ENCODE assay signal across 1 cellular context in the genomic region with DNA sequence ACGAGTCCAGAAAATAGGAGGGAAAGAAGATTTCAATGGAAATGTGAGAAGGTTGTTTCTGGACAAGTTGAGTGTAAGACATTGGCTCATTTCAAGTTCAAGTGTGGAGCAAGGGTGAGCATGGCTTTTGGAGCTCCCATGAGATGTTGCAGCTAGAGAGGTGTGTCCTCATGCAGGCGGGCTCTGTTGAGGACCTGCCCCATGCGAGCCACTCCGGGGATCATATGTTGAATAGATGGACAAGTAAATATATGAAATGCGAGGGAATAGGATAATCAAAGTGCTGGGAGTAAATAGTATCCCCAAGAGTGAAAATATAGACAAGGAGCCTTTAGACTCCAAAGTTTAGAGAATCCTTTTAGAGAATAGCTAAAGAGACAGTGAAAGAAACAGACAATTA.
TF ChIP-seq lines count a peak whose summit lies in the region.

No MANE protein-coding gene starts in this region.

TF ChIP-seq in H1, 55 proteins besides CTCF, POLR2A, EP300 and RAD21 (continued from another document):
- no peak for TF ChIP-seq CHD7 (IDR thresholded peaks at IDR 0.05; ENCODE audit: insufficient replicate concordance, low read length)
- TF ChIP-seq BCL11A (IDR thresholded peaks at IDR 0.05; ENCODE audit: low read depth in 2 of 2, low read length in 2 of 2): no peak
